7 cellular contexts compared by ENCODE assay signal in the genomic region with DNA sequence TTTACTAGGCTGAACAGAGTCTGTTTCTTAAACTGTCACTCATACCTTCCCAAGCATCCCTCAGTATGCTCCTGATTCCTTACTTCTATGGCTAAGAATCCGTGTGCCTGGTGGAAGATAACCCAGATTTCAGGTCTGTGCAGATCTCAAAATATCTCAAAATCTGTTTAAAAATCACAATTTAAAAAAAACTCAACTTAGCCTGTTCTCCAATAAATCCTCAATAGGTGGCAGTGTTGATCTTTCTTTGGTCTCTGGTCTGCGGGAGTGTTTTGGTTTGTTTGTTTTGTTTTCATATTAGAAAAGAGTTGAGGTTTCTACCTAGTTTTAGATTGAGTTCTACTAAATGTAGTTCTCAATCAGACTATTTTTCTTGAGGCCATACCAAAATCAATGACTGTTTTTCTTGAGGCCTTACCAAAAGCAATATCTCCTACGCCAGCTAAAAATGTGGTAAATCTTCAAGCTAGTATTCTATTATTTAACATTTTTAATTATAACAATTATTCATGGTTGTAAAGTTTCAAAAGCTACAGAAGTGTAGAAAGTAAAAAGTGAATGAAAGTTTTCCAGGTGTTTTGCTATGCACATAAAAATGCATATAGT. TPM values are rescaled to one million over a fixed set of nuclear protein-coding genes. Genes with fewer than 3 reads are reported as not detected.
DNase-seq lines count a peak whose midpoint lies in the region; ATAC-seq and TF ChIP-seq lines count a peak whose summit lies in the region.

No MANE protein-coding gene starts in this region.

- ATAC-seq in HG03066 (IDR thresholded peaks at IDR 0.05; ENCODE audit: low read depth, unreplicated experiment): peak; percentile 56

- BruUV-seq in PC-9 (replicated peaks; lab: Mats Ljungman, UMichigan): no TSS peak

- H3K27ac Mint-ChIP-seq in progenitor cell of endocrine pancreas: no peak overlapping the region
- no peak overlapping the region for H3K27ac Mint-ChIP-seq in activated naive CD4-positive, alpha-beta T cell treated with anti-CD3 and anti-CD28 coated beads, Interleukin-2, amount 10 ng/mL, durations not matched to agents 7 days and 5 days

- intact Hi-C loops in PC-9 (cut with micrococcal nuclease; ENCODE audit: unreplicated experiment) (loop anchor here (5.0 to 10.0 kb wide), 3 partner anchors 58 to 1434 kb away; a partner anchor contains a TSS), esophagus squamous epithelium (cut with DNase I) (no loop called here)

- H3K9me2 ChIP-seq in PC-9 (ENCODE audit: insufficient read depth): no peaks in the 10 kb centered on the region

- no peaks in the 10 kb centered on the region for H3K4me1 ChIP-seq in PC-9 (replicated peaks; ENCODE audit: insufficient read depth)
- H3K4me1 ChIP-seq in esophagus squamous epithelium: no peaks in the 10 kb centered on the region

- H3K27ac ChIP-seq in PC-9 (no peak overlapping the region), esophagus squamous epithelium (no peak overlapping the region)

- peak; percentile 43 for DNase-seq in EL
- DNase-seq in PC-9: no peak
- no peak for DNase-seq in esophagus squamous epithelium (lab: John Stamatoyannopoulos, UW)
- DNase-seq in progenitor cell of endocrine pancreas (ENCODE audit: low spot score, unreplicated experiment): no peak
- no peak for DNase-seq in activated naive CD4-positive, alpha-beta T cell treated with anti-CD3 and anti-CD28 coated beads, Interleukin-2, amount 10 ng/mL, durations not matched to agents 7 days and 5 days
- DNase-seq in activated CD4-positive, alpha-beta T cell treated with anti-CD3 and anti-CD28 coated beads for 1 hour: no peak

- WGBS in esophagus squamous epithelium, 2 donors: 31 to 32% methylated on average over 3 of the region's 3 CpGs

- no peak for TF ChIP-seq POLR2A in esophagus squamous epithelium (IDR thresholded peaks at IDR 0.05)

- H3K4me2 ChIP-seq in PC-9: no peak overlapping the region

- H3K36me3 Mint-ChIP-seq in progenitor cell of endocrine pancreas (ENCODE audit: insufficient read depth): peaks cover 2% of the 10 kb centered on the region
- no peaks in the 10 kb centered on the region for H3K36me3 Mint-ChIP-seq in activated naive CD4-positive, alpha-beta T cell treated with anti-CD3 and anti-CD28 coated beads, Interleukin-2, amount 10 ng/mL, durations not matched to agents 7 days and 5 days

- H3K79me2 ChIP-seq in PC-9 (ENCODE audit: low read depth): no peaks in the 10 kb centered on the region

- H3K4me3 ChIP-seq in PC-9 (no peak overlapping the region), esophagus squamous epithelium (no peak overlapping the region)

- no peaks in the 10 kb centered on the region for H3K27me3 Mint-ChIP-seq in progenitor cell of endocrine pancreas
- H3K27me3 Mint-ChIP-seq in activated naive CD4-positive, alpha-beta T cell treated with anti-CD3 and anti-CD28 coated beads, Interleukin-2, amount 10 ng/mL, durations not matched to agents 7 days and 5 days: peaks cover 27% of the 10 kb centered on the region

- H3K27me3 ChIP-seq in PC-9 (ENCODE audit: insufficient read depth, low read depth) (no peaks in the 10 kb centered on the region), esophagus squamous epithelium (peaks cover 0 to 2% (median 0%) of the 10 kb centered on the region in 4 donors)

- H3K4me1 Mint-ChIP-seq in progenitor cell of endocrine pancreas (ENCODE audit: low read depth): peaks cover 35% of the 10 kb centered on the region
- peaks cover 32% of the 10 kb centered on the region for H3K4me1 Mint-ChIP-seq in activated naive CD4-positive, alpha-beta T cell treated with anti-CD3 and anti-CD28 coated beads, Interleukin-2, amount 10 ng/mL, durations not matched to agents 7 days and 5 days

- H3K9me3 Mint-ChIP-seq in progenitor cell of endocrine pancreas (ENCODE audit: low read depth): peaks cover 3% of the 10 kb centered on the region
- H3K9me3 Mint-ChIP-seq in activated naive CD4-positive, alpha-beta T cell treated with anti-CD3 and anti-CD28 coated beads, Interleukin-2, amount 10 ng/mL, durations not matched to agents 7 days and 5 days: no peaks in the 10 kb centered on the region

- POLR2A ChIA-PET in PC-9 (lab: Charles Lee; ENCODE audit: unreplicated experiment): interaction anchor here (0.6 kb wide), 1 partner anchor 845 kb away, joined by 3 read pairs; no protein-coding TSS in a partner anchor

- H3K4me3 Mint-ChIP-seq in progenitor cell of endocrine pancreas (ENCODE audit: low read depth): no peak overlapping the region
- no peak overlapping the region for H3K4me3 Mint-ChIP-seq in activated naive CD4-positive, alpha-beta T cell treated with anti-CD3 and anti-CD28 coated beads, Interleukin-2, amount 10 ng/mL, durations not matched to agents 7 days and 5 days

- CTCF ChIA-PET in PC-9 (lab: Charles Lee): interaction anchor here (0.6 to 0.7 kb wide), 2 partner anchors 370 to 1310 kb away, joined by 3 to 7 read pairs; a partner anchor contains a TSS
- CTCF ChIA-PET in activated naive CD4-positive, alpha-beta T cell treated with anti-CD3 and anti-CD28 coated beads, Interleukin-2, amount 10 ng/mL, durations not matched to agents 7 days and 5 days (lab: Charles Lee): interaction anchor here (0.6 to 2.9 kb wide), 10 partner anchors 12 to 851 kb away, joined by 3 to 19 read pairs (median 5); no protein-coding TSS in a partner anchor

- no peaks in the 10 kb centered on the region for H3F3A ChIP-seq in PC-9 (ENCODE audit: insufficient read depth, low read depth)

- TF ChIP-seq CTCF in PC-9 (conservative IDR thresholded peaks at IDR 0.05): peak; percentile 79
- peak in 5 of 6 experiments; percentile 25 to 56 (median 45) for TF ChIP-seq CTCF in esophagus squamous epithelium (IDR thresholded peaks at IDR 0.05)
- peak; percentile 80 for TF ChIP-seq CTCF in progenitor cell of endocrine pancreas (IDR thresholded peaks at IDR 0.05; ENCODE audit: unreplicated experiment)

- no peak overlapping the region for H2AFZ ChIP-seq in PC-9

- H3K9me3 ChIP-seq in PC-9 (ENCODE audit: insufficient read depth, low read depth) (no peaks in the 10 kb centered on the region), esophagus squamous epithelium (no peaks in the 10 kb centered on the region)

- no peaks in the 10 kb centered on the region for H4K20me1 ChIP-seq in PC-9 (ENCODE audit: insufficient read depth)

- no peaks in the 10 kb centered on the region for H3K36me3 ChIP-seq in PC-9 (ENCODE audit: low read depth)
- no peaks in the 10 kb centered on the region for H3K36me3 ChIP-seq in esophagus squamous epithelium

RNA-seq across cellular contexts. Expression of a gene that starts 57.9 kb away (rescaled TPM):
- 17.1 and 18.3 TPM in 2 replicates for total RNA-seq in PC-9 (2021)
- total RNA-seq in esophagus squamous epithelium: 10 to 100 TPM; 20.2 to 34.3 (median 25.6) TPM
- total RNA-seq in progenitor cell of endocrine pancreas: 93.8 and 96.6 TPM in 2 replicates

RNA-seq across cellular contexts. Expression of a gene that starts 58.9 kb away (rescaled TPM):
- total RNA-seq in PC-9 (2021) (30.2 and 32.6 TPM in 2 replicates), esophagus squamous epithelium (10 to 100 TPM; 19.2 to 28.4 (median 25.1) TPM), progenitor cell of endocrine pancreas (39.0 and 39.2 TPM in 2 replicates)

RNA-seq across cellular contexts. Expression of a gene that starts 59.2 kb away (rescaled TPM):
- total RNA-seq in PC-9 (2021) (97.7 and 163 TPM in 2 replicates), esophagus squamous epithelium (100 to 1,000 TPM in 2 of 4 donors, 10 to 100 TPM in 2; 78.8 to 143 (median 117) TPM), progenitor cell of endocrine pancreas (153 and 163 TPM in 2 replicates)
